In the genomic region with DNA sequence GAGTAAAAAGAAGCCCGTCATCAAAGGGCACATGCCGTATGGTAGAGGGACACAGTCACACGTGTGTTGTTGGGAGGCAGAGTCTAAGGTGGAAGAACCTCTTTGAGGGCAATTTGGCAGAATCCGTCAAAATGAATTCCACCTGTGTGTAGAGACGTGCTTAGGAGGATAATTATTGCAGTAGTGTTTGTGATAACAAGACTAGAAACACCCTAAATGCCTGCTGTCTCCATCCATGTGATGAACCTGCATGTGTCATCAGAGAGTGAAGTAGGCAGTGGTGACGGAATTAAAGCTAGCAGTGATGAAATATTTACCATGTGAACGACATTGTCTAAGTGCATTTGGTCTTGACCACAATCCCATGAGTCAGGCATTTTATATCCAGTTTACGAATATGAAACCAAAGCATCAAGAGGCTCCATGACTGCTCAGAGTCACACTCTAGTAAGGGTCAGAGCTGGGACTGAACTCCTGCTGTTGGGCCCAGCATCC, we compare ENCODE assay signal across 14 cellular contexts.
DNase-seq lines count a peak whose midpoint lies in the region; ATAC-seq and TF ChIP-seq lines count a peak whose summit lies in the region.
"Had no signal": no experiment of that assay in that cellular context is flagged by ENCODE, and none has a peak within 500 bp of the region (broad histone marks: within the 10 kb centered on the region; RNA-seq: fewer than 3 reads in every experiment).

No MANE protein-coding gene starts in this region.

- intact Hi-C loops in upper lobe of right lung (cut with DNase I) = no loop called here

- peaks cover 36% of the 10 kb centered on the region for H3K4me1 Mint-ChIP-seq in activated T-cell treated with anti-CD3 and anti-CD28 coated beads, Interleukin-2, amount 50 U/mL, for 72 hours (ENCODE audit: low read depth)

- no peaks in the 10 kb centered on the region for H3K9me3 Mint-ChIP-seq in activated T-cell treated with anti-CD3 and anti-CD28 coated beads, Interleukin-2, amount 50 U/mL, for 72 hours
- H3K9me3 Mint-ChIP-seq: activated B cell treated with CpG ODN at 0.5 μM for 24 hours; activated naive CD4-positive, alpha-beta T cell treated with anti-CD3 and anti-CD28 coated beads, Interleukin-2, amount 50 U/mL, for 24 hours; memory B cell had no signal

- no peak overlapping the region for H2AFZ ChIP-seq in fibroblast of lung (ENCODE audit: low read length)

- TF ChIP-seq CTCF in fibroblast of lung (conservative IDR thresholded peaks at IDR 0.05 in 1 of 2, IDR thresholded peaks at IDR 0.05 in 1 of 2; ENCODE audit: low read depth in 1 of 2, low read length in 2 of 2) = no peak
- no peak for TF ChIP-seq CTCF in upper lobe of right lung (IDR thresholded peaks at IDR 0.05)

- H3K36me3 Mint-ChIP-seq in activated T-cell treated with anti-CD3 and anti-CD28 coated beads, Interleukin-2, amount 50 U/mL, for 72 hours (ENCODE audit: insufficient read depth in 2 of 2) = no peaks in the 10 kb centered on the region
- H3K36me3 Mint-ChIP-seq: activated naive CD4-positive, alpha-beta T cell treated with anti-CD3 and anti-CD28 coated beads, Interleukin-2, amount 50 U/mL, for 24 hours; memory B cell had no signal

- H3K36me3 ChIP-seq in fibroblast of lung (ENCODE audit: control insufficient read depth, insufficient read depth, low read length) (no peaks in the 10 kb centered on the region), upper lobe of right lung (no peaks in the 10 kb centered on the region)
- H3K36me3 ChIP-seq: esophagus muscularis mucosa had no signal

- no peaks in the 10 kb centered on the region for H3K27me3 Mint-ChIP-seq in activated T-cell treated with anti-CD3 and anti-CD28 coated beads, Interleukin-2, amount 50 U/mL, for 72 hours (ENCODE audit: low read depth)
- H3K27me3 Mint-ChIP-seq: activated naive CD4-positive, alpha-beta T cell treated with anti-CD3 and anti-CD28 coated beads, Interleukin-2, amount 50 U/mL, for 24 hours had no signal

- ATAC-seq in activated T-cell treated with anti-CD3 and anti-CD28 coated beads, Interleukin-2, amount 50 U/mL, for 72 hours (replicated peaks in 1 of 2) = peak; percentile 37 to 55
- ATAC-seq in upper lobe of right lung (peak; percentile 64), GM18520 (IDR thresholded peaks at IDR 0.05; ENCODE audit: unreplicated experiment) (no peak), GM18858 (IDR thresholded peaks at IDR 0.05; ENCODE audit: unreplicated experiment) (no peak)
- ATAC-seq: sciatic nerve had no signal

- no peaks in the 10 kb centered on the region for H3K79me2 ChIP-seq in fibroblast of lung (ENCODE audit: control insufficient read depth, insufficient read depth, low read length)

- H3K9me3 ChIP-seq in fibroblast of lung (ENCODE audit: control insufficient read depth, insufficient read depth, low read depth, low read length) (no peaks in the 10 kb centered on the region), upper lobe of right lung (no peaks in the 10 kb centered on the region)
- H3K9me3 ChIP-seq: esophagus muscularis mucosa had no signal

- H3K4me2 ChIP-seq in fibroblast of lung (ENCODE audit: extremely low read depth, insufficient read depth, low read length) = no peak overlapping the region

- DNase-seq in activated T-cell treated with anti-CD3 and anti-CD28 coated beads, Interleukin-2, amount 50 U/mL, for 72 hours = no peak
- DNase-seq in activated T-cell treated with anti-CD3 and anti-CD28 coated beads for 4 hours (no peak), RPMI7951 (ENCODE audit: low read depth) (peak; percentile 76), fibroblast of lung (ENCODE audit: low read depth in 2 of 2) (peak; percentile 85 to 91), upper lobe of right lung (no peak), pons (ENCODE audit: low spot score) (no peak)
- DNase-seq: activated B cell treated with CpG ODN at 0.5 μM for 24 hours, MM.1S had no signal

- no peak overlapping the region for H3K27ac ChIP-seq in fibroblast of lung (ENCODE audit: insufficient read depth, low read length)
- no peak overlapping the region for H3K27ac ChIP-seq in upper lobe of right lung
- H3K27ac ChIP-seq: esophagus muscularis mucosa had no signal

- H3K27me3 ChIP-seq in fibroblast of lung (ENCODE audit: control insufficient read depth, insufficient read depth, low read length) = no peaks in the 10 kb centered on the region
- H3K27me3 ChIP-seq in upper lobe of right lung = no peaks in the 10 kb centered on the region
- H3K27me3 ChIP-seq: esophagus muscularis mucosa had no signal

- H3K4me3 ChIP-seq in fibroblast of lung (replicated peaks in 1 of 4; ENCODE audit: control extremely low read depth in 1 of 4, insufficient read depth in 1 of 4, low read depth in 3 of 4, low read length in 4 of 4) (no peak overlapping the region), upper lobe of right lung (no peak overlapping the region)
- H3K4me3 ChIP-seq: esophagus muscularis mucosa had no signal

- no peaks in the 10 kb centered on the region for H4K20me1 ChIP-seq in fibroblast of lung (ENCODE audit: control insufficient read depth, extremely low read depth, insufficient read depth, low read length)

- H3K4me1 ChIP-seq in fibroblast of lung (ENCODE audit: control insufficient read depth, extremely low read depth, insufficient read depth, low read length) = no peaks in the 10 kb centered on the region
- H3K4me1 ChIP-seq in upper lobe of right lung = peaks cover 2% of the 10 kb centered on the region

- no peak overlapping the region for H3K27ac Mint-ChIP-seq in activated T-cell treated with anti-CD3 and anti-CD28 coated beads, Interleukin-2, amount 50 U/mL, for 72 hours
- H3K27ac Mint-ChIP-seq: activated B cell treated with CpG ODN at 0.5 μM for 24 hours; activated naive CD4-positive, alpha-beta T cell treated with anti-CD3 and anti-CD28 coated beads, Interleukin-2, amount 50 U/mL, for 24 hours; memory B cell had no signal

- no peak overlapping the region for H3K4me3 Mint-ChIP-seq in activated T-cell treated with anti-CD3 and anti-CD28 coated beads, Interleukin-2, amount 50 U/mL, for 72 hours
- H3K4me3 Mint-ChIP-seq: activated B cell treated with CpG ODN at 0.5 μM for 24 hours; activated naive CD4-positive, alpha-beta T cell treated with anti-CD3 and anti-CD28 coated beads, Interleukin-2, amount 50 U/mL, for 24 hours; memory B cell had no signal

- no peak overlapping the region for H3K9ac ChIP-seq in fibroblast of lung (ENCODE audit: insufficient read depth, low read length)

Comparison
In these comparisons a context has a peak if more than half of its experiments do, and no peak if none do; other contexts are left out.
1. ATAC-seq: peak in activated T-cell treated with anti-CD3 and anti-CD28 coated beads, Interleukin-2, amount 50 U/mL, for 72 hours (2 of 2) and upper lobe of right lung (single experiment); none in GM18520 (single experiment) and GM18858 (single experiment).
2. DNase-seq: peak in RPMI7951 (single experiment) and fibroblast of lung (2 of 2); none in activated T-cell treated with anti-CD3 and anti-CD28 coated beads, Interleukin-2, amount 50 U/mL, for 72 hours (0 of 2), activated T-cell treated with anti-CD3 and anti-CD28 coated beads for 4 hours (single experiment), upper lobe of right lung (single experiment) and pons (single experiment).